25 cellular contexts compared by ENCODE assay signal in genomic region chr13:35898041-35898440, GRCh38.
"Had no signal": no experiment of that assay in that cellular context is flagged by ENCODE, and none has a peak within 500 bp of the region (broad histone marks: within the 10 kb centered on the region; RNA-seq: fewer than 3 reads in every experiment).

No MANE protein-coding gene starts in this region.

- H3K4me1 ChIP-seq: colonic mucosa, esophagus squamous epithelium, foreskin keratinocyte, gastrocnemius medialis, heart left ventricle, heart right ventricle had no signal

- DNase-seq: colonic mucosa; cortex of kidney; dermis blood vessel endothelial cell; dorsolateral prefrontal cortex; effector CD4-positive, alpha-beta T cell; effector CD8-positive, alpha-beta T cell; effector memory CD4-positive, alpha-beta T cell; effector memory CD8-positive, alpha-beta T cell; endodermal cell; erythroblast; esophagus squamous epithelium; foreskin fibroblast; foreskin keratinocyte; foreskin melanocyte; gastrocnemius medialis; glutamatergic neuron; head of caudate nucleus; heart left ventricle; heart right ventricle had no signal

- H3K27ac ChIP-seq: colonic mucosa, coronary artery, dorsolateral prefrontal cortex, epithelial cell of prostate, esophagus muscularis mucosa, esophagus squamous epithelium, foreskin keratinocyte, gastrocnemius medialis, gastroesophageal sphincter, heart left ventricle, heart right ventricle had no signal

- H3K4me3 Mint-ChIP-seq: dendritic cell treated with granulocyte-macrophage colony-stimulating factor and Interleukin-4, amounts not matched to agents 40 ng/mL and 50 ng/mL, for 4 days; effector memory CD8-positive, alpha-beta T cell; endodermal cell had no signal

- H3K36me3 ChIP-seq: colonic mucosa, esophagus muscularis mucosa, esophagus squamous epithelium, gastrocnemius medialis, gastroesophageal sphincter, heart left ventricle, heart right ventricle had no signal

- H3K27me3 ChIP-seq: colonic mucosa, dorsolateral prefrontal cortex, esophagus muscularis mucosa, esophagus squamous epithelium, foreskin keratinocyte, gastrocnemius medialis, gastroesophageal sphincter, heart left ventricle, heart right ventricle had no signal

- H3K9me3 Mint-ChIP-seq: dendritic cell treated with granulocyte-macrophage colony-stimulating factor and Interleukin-4, amounts not matched to agents 40 ng/mL and 50 ng/mL, for 4 days; endodermal cell had no signal

- H3K27me3 Mint-ChIP-seq: dendritic cell treated with granulocyte-macrophage colony-stimulating factor and Interleukin-4, amounts not matched to agents 40 ng/mL and 50 ng/mL, for 4 days; effector memory CD8-positive, alpha-beta T cell had no signal

- H3K4me3 ChIP-seq: colonic mucosa, coronary artery, dorsolateral prefrontal cortex, esophagus muscularis mucosa, esophagus squamous epithelium, gastrocnemius medialis, gastroesophageal sphincter, heart left ventricle, heart right ventricle had no signal

- H3K27ac Mint-ChIP-seq: dendritic cell treated with granulocyte-macrophage colony-stimulating factor and Interleukin-4, amounts not matched to agents 40 ng/mL and 50 ng/mL, for 4 days; effector memory CD8-positive, alpha-beta T cell; endodermal cell had no signal

- H3K9me3 ChIP-seq: colonic mucosa, esophagus muscularis mucosa, esophagus squamous epithelium, gastrocnemius medialis, gastroesophageal sphincter, heart left ventricle, heart right ventricle had no signal

- ATAC-seq: effector memory CD8-positive, alpha-beta T cell; esophagus mucosa; foreskin keratinocyte; gastrocnemius medialis; gastroesophageal sphincter; heart left ventricle; heart right ventricle had no signal
